7 cellular contexts compared by ENCODE assay signal in the genomic region with DNA sequence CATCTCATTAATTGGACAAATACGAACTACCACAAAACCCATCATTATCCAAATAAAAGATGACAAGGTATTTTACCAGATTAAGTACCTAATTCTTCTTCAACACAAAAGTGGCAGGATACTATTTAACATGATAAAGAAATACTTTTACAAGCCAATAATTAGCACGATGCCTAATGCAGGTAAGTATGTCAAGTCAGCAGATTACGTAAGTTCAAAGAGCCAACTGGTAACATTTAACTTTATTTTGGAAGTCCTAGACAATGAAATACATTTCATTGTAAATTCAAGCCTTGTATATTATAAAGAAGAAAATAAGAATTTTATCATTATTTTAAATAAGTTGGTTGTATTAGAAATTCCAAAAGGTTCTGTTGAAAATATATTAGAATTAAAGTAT.
"Had no signal": no experiment of that assay in that cellular context is flagged by ENCODE, and none has a peak within 500 bp of the region (broad histone marks: within the 10 kb centered on the region; RNA-seq: fewer than 3 reads in every experiment).

No MANE protein-coding gene starts in this region.

- ATAC-seq: HCT116 had no signal

- H3K4me1 ChIP-seq: HAP-1 had no signal

- H3K27ac ChIP-seq: GM23248, HL-60 had no signal

- H3K9me3 ChIP-seq: HAP-1 had no signal

- H2AFZ ChIP-seq: GM23248 had no signal

- DNase-seq: GM23248, H7, HFFc6, KG1 had no signal

- H3K4me3 ChIP-seq: GM23248, HAP-1 had no signal

- H3K36me3 ChIP-seq: HAP-1 had no signal

- H3K9ac ChIP-seq: GM23248 had no signal
